In the genomic region with DNA sequence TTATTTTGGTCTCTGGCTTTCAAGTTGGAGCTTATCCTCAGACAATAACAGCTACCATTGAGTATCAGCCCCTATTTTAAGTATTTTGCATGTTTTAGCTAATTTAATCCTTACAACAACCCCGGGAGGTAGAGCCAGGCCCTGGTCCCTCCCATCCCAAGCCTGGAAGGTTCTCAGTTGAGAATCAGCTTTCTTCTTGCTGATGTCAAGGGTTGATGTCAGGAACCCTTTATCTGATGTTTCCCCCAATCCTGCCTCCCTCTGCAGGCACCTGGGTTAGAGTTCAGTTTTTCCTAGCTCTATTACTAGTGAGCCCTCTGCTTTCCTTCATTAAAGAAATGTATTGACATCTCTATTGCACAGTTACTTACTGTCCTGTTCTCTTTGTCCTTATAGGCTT, we compare ENCODE assay signal across 1 cellular context.
TF ChIP-seq lines count a peak whose summit lies in the region.

No MANE protein-coding gene starts in this region.

TF ChIP-seq in K562, 482 proteins besides CTCF, POLR2A, EP300 and RAD21 (continued from another document):
- TF ChIP-seq, protein P1, sequence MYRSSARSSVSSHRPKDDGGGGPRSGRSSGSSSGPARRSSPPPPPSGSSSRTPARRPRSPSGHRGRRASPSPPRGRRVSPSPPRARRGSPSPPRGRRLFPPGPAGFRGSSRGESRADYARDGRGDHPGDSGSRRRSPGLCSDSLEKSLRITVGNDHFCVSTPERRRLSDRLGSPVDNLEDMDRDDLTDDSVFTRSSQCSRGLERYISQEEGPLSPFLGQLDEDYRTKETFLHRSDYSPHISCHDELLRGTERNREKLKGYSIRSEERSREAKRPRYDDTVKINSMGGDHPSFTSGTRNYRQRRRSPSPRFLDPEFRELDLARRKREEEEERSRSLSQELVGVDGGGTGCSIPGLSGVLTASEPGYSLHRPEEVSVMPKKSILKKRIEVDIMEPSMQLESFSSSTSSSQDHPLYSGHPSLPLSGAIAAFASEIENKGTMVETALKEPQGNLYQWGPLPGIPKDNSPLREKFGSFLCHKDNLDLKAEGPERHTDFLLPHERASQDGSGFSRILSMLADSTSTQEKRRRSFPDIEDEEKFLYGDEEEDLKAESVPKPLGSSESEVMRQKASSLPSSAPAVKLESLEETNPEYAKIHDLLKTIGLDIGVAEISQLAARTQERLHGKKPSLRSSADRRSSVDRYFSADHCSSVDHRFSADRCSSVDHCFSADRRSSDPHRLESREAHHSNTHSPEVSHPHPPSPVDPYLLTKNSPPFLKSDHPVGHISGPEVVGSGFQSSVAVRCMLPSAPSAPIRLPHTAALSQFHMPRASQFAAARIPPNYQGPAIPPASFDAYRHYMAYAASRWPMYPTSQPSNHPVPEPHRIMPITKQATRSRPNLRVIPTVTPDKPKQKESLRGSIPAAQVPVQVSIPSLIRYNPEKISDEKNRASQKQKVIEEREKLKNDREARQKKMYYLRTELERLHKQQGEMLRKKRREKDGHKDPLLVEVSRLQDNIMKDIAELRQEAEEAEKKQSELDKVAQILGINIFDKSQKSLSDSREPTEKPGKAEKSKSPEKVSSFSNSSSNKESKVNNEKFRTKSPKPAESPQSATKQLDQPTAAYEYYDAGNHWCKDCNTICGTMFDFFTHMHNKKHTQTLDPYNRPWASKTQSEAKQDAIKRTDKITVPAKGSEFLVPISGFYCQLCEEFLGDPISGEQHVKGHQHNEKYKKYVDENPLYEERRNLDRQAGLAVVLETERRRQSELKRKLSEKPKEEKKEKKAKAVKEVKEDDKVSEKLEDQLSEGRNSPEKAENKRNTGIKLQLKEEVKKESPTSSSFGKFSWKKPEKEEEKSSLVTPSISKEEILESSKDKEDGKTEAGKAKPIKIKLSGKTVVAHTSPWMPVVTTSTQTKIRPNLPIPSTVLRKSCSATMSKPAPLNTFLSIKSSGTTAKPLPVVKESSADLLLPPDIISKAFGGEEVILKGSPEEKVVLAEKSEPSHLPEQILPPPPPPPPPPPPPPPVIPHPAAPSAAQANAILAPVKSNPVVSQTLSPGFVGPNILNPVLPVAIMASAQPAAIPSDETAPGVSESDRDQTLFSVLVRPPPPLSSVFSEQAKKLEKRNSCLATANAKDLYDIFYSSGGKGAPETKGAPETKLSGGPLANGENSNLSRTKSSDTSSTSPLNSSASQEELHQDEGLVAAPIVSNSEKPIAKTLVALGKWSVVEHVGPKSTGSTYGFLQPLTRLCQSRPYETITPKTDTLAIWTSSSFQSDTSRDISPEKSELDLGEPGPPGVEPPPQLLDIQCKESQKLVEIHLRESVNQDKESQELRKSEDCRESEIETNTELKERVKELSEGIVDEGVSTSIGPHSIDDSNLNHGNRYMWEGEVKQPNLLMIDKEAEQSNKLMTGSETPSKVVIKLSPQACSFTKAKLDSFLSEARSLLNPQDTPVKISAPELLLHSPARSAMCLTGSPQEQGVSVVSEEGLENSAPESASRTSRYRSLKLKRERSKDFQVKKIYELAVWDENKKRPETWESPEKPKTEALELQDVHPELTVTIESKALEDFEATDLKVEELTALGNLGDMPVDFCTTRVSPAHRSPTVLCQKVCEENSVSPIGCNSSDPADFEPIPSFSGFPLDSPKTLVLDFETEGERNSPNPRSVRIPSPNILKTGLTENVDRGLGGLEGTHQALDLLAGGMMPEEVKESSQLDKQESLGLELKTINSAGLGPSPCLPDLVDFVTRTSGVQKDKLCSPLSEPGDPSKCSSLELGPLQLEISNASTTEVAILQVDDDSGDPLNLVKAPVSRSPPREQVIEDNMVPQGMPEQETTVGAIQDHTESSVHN (IDR thresholded peaks at IDR 0.05; ENCODE audit: borderline replicate concordance in 1 of 2, low read depth in 1 of 2): no peak
- TF ChIP-seq SMAD3 (CRISPR knock-in tag; conservative IDR thresholded peaks at IDR 0.05) (no peak), EGR1 (conservative IDR thresholded peaks at IDR 0.05) (no peak), CEBPB (tag; IDR thresholded peaks at IDR 0.05) (no peak), RCOR1 (IDR thresholded peaks at IDR 0.05; ENCODE audit: borderline replicate concordance in 1 of 2, low read depth in 2 of 2, low read length in 2 of 2) (peak in 1 of 2 experiments; percentile 34; a peak in 1 of 4 replicates), MIER1 (IDR thresholded peaks at IDR 0.05; ENCODE audit: low read depth) (no peak), JUND (IDR thresholded peaks at IDR 0.05; ENCODE audit: borderline replicate concordance, low read depth, low read length) (no peak), JUND (tag; IDR thresholded peaks at IDR 0.05; ENCODE audit: borderline replicate concordance, low read depth, low read length) (peak; percentile 38; the same call in 1 of the 3 replicates), ZNF444 (CRISPR knock-in tag; IDR thresholded peaks at IDR 0.05) (no peak), ZKSCAN3 (CRISPR knock-in tag; IDR thresholded peaks at IDR 0.05) (no peak), HMG20B (CRISPR knock-in tag; IDR thresholded peaks at IDR 0.05) (no peak), MCM7 (IDR thresholded peaks at IDR 0.05) (no peak), FIP1L1 (IDR thresholded peaks at IDR 0.05; ENCODE audit: low read depth, low read length, poor library complexity, severe bottlenecking) (no peak), SLC30A9 (CRISPR knock-in tag; IDR thresholded peaks at IDR 0.05) (no peak), TRIM24 (IDR thresholded peaks at IDR 0.05) (no peak), MYBL2 (IDR thresholded peaks at IDR 0.05; ENCODE audit: low read depth) (no peak), MYBL2 (CRISPR knock-in tag; IDR thresholded peaks at IDR 0.05; ENCODE audit: borderline replicate concordance) (no peak), ATF7 (IDR thresholded peaks at IDR 0.05) (peak; percentile 19; the same call in 1 of the 2 replicates), CREBBP (IDR thresholded peaks at IDR 0.05; ENCODE audit: low read depth, low read length) (no peak), ZBTB17 (CRISPR knock-in tag; IDR thresholded peaks at IDR 0.05) (no peak), MTF1 (CRISPR knock-in tag; IDR thresholded peaks at IDR 0.05; ENCODE audit: borderline replicate concordance) (no peak)
- TF ChIP-seq, protein P2, sequence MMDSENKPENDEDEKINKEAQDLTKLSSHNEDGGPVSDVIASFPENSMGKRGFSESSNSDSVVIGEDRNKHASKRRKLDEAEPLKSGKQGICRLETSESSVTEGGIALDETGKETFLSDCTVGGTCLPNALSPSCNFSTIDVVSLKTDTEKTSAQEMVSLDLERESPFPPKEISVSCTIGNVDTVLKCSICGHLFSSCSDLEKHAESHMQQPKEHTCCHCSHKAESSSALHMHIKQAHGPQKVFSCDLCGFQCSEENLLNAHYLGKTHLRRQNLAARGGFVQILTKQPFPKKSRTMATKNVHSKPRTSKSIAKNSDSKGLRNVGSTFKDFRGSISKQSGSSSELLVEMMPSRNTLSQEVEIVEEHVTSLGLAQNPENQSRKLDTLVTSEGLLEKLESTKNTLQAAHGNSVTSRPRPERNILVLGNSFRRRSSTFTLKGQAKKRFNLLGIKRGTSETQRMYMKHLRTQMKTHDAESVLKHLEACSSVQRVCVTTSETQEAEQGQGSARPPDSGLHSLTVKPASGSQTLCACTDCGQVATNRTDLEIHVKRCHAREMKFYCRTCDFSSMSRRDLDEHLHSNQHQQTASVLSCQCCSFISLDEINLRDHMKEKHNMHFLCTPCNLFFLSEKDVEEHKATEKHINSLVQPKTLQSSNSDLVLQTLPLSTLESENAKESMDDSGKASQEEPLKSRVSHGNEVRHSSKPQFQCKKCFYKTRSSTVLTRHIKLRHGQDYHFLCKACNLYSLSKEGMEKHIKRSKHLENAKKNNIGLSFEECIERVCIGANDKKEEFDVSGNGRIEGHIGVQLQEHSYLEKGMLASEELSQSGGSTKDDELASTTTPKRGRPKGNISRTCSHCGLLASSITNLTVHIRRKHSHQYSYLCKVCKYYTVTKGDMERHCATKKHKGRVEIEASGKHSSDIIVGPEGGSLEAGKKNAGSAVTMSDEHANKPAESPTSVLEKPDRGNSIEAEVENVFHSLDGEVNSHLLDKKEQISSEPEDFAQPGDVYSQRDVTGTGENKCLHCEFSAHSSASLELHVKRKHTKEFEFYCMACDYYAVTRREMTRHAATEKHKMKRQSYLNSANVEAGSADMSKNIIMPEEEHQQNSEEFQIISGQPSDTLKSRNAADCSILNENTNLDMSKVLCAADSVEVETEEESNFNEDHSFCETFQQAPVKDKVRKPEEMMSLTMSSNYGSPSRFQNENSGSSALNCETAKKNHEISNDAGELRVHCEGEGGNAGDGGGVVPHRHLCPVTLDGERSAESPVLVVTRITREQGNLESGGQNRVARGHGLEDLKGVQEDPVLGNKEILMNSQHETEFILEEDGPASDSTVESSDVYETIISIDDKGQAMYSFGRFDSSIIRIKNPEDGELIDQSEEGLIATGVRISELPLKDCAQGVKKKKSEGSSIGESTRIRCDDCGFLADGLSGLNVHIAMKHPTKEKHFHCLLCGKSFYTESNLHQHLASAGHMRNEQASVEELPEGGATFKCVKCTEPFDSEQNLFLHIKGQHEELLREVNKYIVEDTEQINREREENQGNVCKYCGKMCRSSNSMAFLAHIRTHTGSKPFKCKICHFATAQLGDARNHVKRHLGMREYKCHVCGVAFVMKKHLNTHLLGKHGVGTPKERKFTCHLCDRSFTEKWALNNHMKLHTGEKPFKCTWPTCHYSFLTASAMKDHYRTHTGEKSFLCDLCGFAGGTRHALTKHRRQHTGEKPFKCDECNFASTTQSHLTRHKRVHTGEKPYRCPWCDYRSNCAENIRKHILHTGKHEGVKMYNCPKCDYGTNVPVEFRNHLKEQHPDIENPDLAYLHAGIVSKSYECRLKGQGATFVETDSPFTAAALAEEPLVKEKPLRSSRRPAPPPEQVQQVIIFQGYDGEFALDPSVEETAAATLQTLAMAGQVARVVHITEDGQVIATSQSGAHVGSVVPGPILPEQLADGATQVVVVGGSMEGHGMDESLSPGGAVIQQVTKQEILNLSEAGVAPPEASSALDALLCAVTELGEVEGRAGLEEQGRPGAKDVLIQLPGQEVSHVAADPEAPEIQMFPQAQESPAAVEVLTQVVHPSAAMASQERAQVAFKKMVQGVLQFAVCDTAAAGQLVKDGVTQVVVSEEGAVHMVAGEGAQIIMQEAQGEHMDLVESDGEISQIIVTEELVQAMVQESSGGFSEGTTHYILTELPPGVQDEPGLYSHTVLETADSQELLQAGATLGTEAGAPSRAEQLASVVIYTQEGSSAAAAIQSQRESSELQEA (IDR thresholded peaks at IDR 0.05; ENCODE audit: low read depth): no peak
- TF ChIP-seq, protein P3, sequence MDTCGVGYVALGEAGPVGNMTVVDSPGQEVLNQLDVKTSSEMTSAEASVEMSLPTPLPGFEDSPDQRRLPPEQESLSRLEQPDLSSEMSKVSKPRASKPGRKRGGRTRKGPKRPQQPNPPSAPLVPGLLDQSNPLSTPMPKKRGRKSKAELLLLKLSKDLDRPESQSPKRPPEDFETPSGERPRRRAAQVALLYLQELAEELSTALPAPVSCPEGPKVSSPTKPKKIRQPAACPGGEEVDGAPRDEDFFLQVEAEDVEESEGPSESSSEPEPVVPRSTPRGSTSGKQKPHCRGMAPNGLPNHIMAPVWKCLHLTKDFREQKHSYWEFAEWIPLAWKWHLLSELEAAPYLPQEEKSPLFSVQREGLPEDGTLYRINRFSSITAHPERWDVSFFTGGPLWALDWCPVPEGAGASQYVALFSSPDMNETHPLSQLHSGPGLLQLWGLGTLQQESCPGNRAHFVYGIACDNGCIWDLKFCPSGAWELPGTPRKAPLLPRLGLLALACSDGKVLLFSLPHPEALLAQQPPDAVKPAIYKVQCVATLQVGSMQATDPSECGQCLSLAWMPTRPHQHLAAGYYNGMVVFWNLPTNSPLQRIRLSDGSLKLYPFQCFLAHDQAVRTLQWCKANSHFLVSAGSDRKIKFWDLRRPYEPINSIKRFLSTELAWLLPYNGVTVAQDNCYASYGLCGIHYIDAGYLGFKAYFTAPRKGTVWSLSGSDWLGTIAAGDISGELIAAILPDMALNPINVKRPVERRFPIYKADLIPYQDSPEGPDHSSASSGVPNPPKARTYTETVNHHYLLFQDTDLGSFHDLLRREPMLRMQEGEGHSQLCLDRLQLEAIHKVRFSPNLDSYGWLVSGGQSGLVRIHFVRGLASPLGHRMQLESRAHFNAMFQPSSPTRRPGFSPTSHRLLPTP (IDR thresholded peaks at IDR 0.05; ENCODE audit: borderline replicate concordance, extremely low read depth, insufficient read length): no peak
- TF ChIP-seq, protein P4, sequence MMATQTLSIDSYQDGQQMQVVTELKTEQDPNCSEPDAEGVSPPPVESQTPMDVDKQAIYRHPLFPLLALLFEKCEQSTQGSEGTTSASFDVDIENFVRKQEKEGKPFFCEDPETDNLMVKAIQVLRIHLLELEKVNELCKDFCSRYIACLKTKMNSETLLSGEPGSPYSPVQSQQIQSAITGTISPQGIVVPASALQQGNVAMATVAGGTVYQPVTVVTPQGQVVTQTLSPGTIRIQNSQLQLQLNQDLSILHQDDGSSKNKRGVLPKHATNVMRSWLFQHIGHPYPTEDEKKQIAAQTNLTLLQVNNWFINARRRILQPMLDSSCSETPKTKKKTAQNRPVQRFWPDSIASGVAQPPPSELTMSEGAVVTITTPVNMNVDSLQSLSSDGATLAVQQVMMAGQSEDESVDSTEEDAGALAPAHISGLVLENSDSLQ (IDR thresholded peaks at IDR 0.05): no peak
